Comparison of ENCODE assay signal across 31 cellular contexts in the genomic region with DNA sequence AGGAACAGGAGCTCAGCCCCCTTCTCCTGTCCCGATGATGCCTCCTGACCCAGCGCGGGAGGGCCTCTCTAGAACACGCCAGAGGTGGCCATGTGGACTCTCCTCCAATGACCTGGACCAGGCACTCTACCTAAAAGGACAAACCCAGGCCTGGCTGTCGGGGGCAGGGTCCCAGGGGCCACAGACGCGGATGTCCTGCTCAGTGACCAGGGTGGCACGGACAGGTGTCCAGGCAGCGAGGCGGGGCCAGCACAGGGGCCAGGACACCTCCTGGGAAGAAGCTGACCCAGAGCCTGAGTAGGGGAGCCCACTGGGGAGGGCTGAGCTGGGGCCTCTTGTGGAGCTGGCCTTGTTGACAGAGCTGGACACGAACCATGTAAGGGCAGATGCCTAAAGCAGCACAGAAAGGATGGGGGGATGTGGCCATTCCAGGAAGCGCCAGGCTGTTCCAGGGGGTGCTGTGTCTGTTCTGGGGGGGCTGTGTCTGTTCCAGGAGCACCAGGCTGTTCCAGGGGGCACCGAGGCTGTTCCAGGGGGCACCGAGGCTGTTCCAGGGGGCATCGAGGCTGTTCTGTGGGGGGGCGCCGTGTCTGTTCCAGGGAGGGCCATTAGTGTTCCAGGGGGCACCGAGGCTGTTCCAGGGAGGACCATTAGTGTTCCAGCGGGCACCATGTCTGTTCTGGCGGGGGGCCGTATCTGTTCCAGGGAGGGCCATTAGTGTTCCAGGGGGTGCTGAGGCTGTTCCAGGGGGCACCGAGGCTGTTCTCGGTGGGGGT. TPM values are rescaled to one million over a fixed set of nuclear protein-coding genes. Genes with fewer than 3 reads are reported as not detected.
"Had no signal": no experiment of that assay in that cellular context is flagged by ENCODE, and none has a peak within 500 bp of the region (broad histone marks: within the 10 kb centered on the region; RNA-seq: fewer than 3 reads in every experiment).

No MANE protein-coding gene starts in this region.

- H3K4me3 ChIP-seq: esophagus muscularis mucosa, gastrocnemius medialis, heart left ventricle had no signal

- H3K36me3 ChIP-seq: brain microvascular endothelial cell, gastrocnemius medialis, WERI-Rb-1 had no signal

- H3K27ac ChIP-seq: brain microvascular endothelial cell, esophagus muscularis mucosa, foreskin keratinocyte, gastrocnemius medialis, WERI-Rb-1 had no signal

- H3K9me3 ChIP-seq: esophagus muscularis mucosa, gastrocnemius medialis, heart left ventricle had no signal

- H3K4me1 ChIP-seq: foreskin keratinocyte had no signal

- DNase-seq: activated B cell treated with CpG ODN at 0.5 μM for 24 hours; activated CD4-positive, alpha-beta memory T cell treated with anti-CD3 and anti-CD28 coated beads, Interleukin-2, amount 10 ng/mL, durations not matched to agents 7 days and 5 days; activated CD4-positive, alpha-beta T cell treated with anti-CD3 and anti-CD28 coated beads for 36 hours; activated CD4-positive, alpha-beta T cell treated with anti-CD3 and anti-CD28 coated beads, Interleukin-2, amount 10 ng/mL, durations not matched to agents 24 days and 14 days; activated CD4-positive, alpha-beta T cell treated with anti-CD3 and anti-CD28 coated beads, Interleukin-2, amount 50 U/mL, for 4 hours; activated CD8-positive, alpha-beta memory T cell treated with anti-CD3 and anti-CD28 coated beads, Interleukin-2, amount 50 U/mL, for 48 hours; activated gamma-delta T cell; activated naive CD4-positive, alpha-beta T cell; activated naive CD4-positive, alpha-beta T cell treated with anti-CD3 and anti-CD28 coated beads, Interleukin-2, amount 10 ng/mL, durations not matched to agents 7 days and 5 days; activated naive CD8-positive, alpha-beta T cell treated with anti-CD3 and anti-CD28 coated beads, Interleukin-2, amount 10 ng/mL, durations not matched to agents 7 days and 5 days; activated T-cell treated with anti-CD3 and anti-CD28 coated beads for 4 hours; activated T-cell treated with anti-CD3 and anti-CD28 coated beads, Interleukin-2, amount 50 U/mL, for 24 hours; activated T-cell treated with anti-CD3 and anti-CD28 coated beads, Interleukin-2, amount 50 U/mL, for 72 hours; anterior cingulate cortex; brain microvascular endothelial cell; cortex of kidney; dermis blood vessel endothelial cell; effector CD4-positive, alpha-beta T cell; effector memory CD8-positive, alpha-beta T cell; erythroblast; foreskin keratinocyte; gastrocnemius medialis; glutamatergic neuron; heart left ventricle; T-helper 17 cell; T1000; WERI-Rb-1 had no signal

- H3K27me3 ChIP-seq: brain microvascular endothelial cell, esophagus muscularis mucosa, foreskin keratinocyte, gastrocnemius medialis, heart left ventricle had no signal

RNA-seq across cellular contexts. Expression of a gene that starts 48.7 kb away (rescaled TPM):
- total RNA-seq: activated B cell treated with CpG ODN at 0.5 μM for 24 hours; activated CD4-positive, alpha-beta memory T cell treated with anti-CD3 and anti-CD28 coated beads, Interleukin-2, amount 10 ng/mL, durations not matched to agents 7 days and 5 days; activated CD4-positive, alpha-beta T cell treated with anti-CD3 and anti-CD28 coated beads for 36 hours; activated CD4-positive, alpha-beta T cell treated with anti-CD3 and anti-CD28 coated beads, Interleukin-2, amount 10 ng/mL, durations not matched to agents 24 days and 14 days; activated naive CD4-positive, alpha-beta T cell treated with anti-CD3 and anti-CD28 coated beads, Interleukin-2, amount 50 U/mL, for 72 hours; activated naive CD8-positive, alpha-beta T cell treated with anti-CD3 and anti-CD28 coated beads, Interleukin-2, amount 10 ng/mL, durations not matched to agents 7 days and 5 days; activated T-cell treated with anti-CD3 and anti-CD28 coated beads, Interleukin-2, amount 50 U/mL, for 72 hours; bronchial epithelial cell; cardiac septum; esophagus muscularis mucosa; foreskin keratinocyte; heart left ventricle; T-helper 17 cell had no signal
- polyA plus RNA-seq: foreskin keratinocyte, heart left ventricle had no signal
